ENCODE assay signal across 1 cellular context in the genomic region with DNA sequence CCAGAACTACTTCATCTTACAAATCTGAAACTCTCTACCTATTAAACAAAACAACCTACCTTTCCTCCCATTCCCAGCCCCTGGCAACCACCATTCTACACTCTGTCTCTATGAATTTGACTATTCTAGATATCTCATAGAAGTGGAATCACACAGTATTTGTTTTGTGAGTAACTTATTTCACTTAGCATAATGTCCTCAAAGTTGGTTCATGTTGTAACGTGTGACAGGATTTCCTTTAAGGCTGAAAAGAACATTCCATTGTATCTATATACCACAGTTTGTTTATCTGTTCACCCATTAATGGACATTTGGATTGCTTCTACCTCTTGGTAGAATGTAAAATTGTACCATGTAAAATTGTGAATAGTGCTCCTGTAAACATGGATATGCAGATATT.
TF ChIP-seq lines count a peak whose summit lies in the region.

No MANE protein-coding gene starts in this region.

TF ChIP-seq in IMR-90, 13 proteins besides CTCF, POLR2A, EP300 and RAD21:
- no peak for TF ChIP-seq BHLHE40 (IDR thresholded peaks at IDR 0.05; ENCODE audit: low read depth, low read length)
- no peak for TF ChIP-seq MXI1 (IDR thresholded peaks at IDR 0.05; ENCODE audit: borderline replicate concordance, low read depth, low read length)
- TF ChIP-seq MAZ (IDR thresholded peaks at IDR 0.05; ENCODE audit: borderline replicate concordance, low read depth, low read length) = no peak
- TF ChIP-seq CHD1 (IDR thresholded peaks at IDR 0.05; ENCODE audit: low read depth, low read length) = no peak
- TF ChIP-seq SMC3 (IDR thresholded peaks at IDR 0.05; ENCODE audit: low read depth, low read length) = no peak
- no peak for TF ChIP-seq FOS (IDR thresholded peaks at IDR 0.05; ENCODE audit: low read depth, low read length)
- TF ChIP-seq MAFK (IDR thresholded peaks at IDR 0.05; ENCODE audit: low read depth, low read length) = no peak
- TF ChIP-seq NFE2L2 (IDR thresholded peaks at IDR 0.05; ENCODE audit: low read depth, low read length) = no peak
- TF ChIP-seq CEBPB (IDR thresholded peaks at IDR 0.05; ENCODE audit: low read depth, low read length) = no peak
- no peak for TF ChIP-seq RFX5 (IDR thresholded peaks at IDR 0.05; ENCODE audit: low read depth, low read length)
- TF ChIP-seq USF2 (IDR thresholded peaks at IDR 0.05; ENCODE audit: low read depth, low read length) = no peak
- no peak for TF ChIP-seq RCOR1 (IDR thresholded peaks at IDR 0.05; ENCODE audit: insufficient replicate concordance, low read length)
- no peak for TF ChIP-seq ELK1 (IDR thresholded peaks at IDR 0.05; ENCODE audit: borderline replicate concordance, low read depth, low read length)
